ENCODE assay signal across 21 cellular contexts in genomic region chr5:132223861-132224260, GRCh38. TPM values are rescaled to one million over a fixed set of nuclear protein-coding genes. Genes with fewer than 3 reads are reported as not detected.
DNase-seq lines count a peak whose midpoint lies in the region; ATAC-seq and TF ChIP-seq lines count a peak whose summit lies in the region.
"Had no signal": no experiment of that assay in that cellular context is flagged by ENCODE, and none has a peak within 500 bp of the region (broad histone marks: within the 10 kb centered on the region; RNA-seq: fewer than 3 reads in every experiment).

No MANE protein-coding gene starts in this region.

- in situ Hi-C loops in mammary epithelial cell (cut with MboI; ENCODE audit: low sequenced_read_pairs in 2 of 2) = no loop called here

- H3K9me3 ChIP-seq in mammary epithelial cell (replicated peaks; ENCODE audit: insufficient read depth, low read length) (no peaks in the 10 kb centered on the region), hepatocyte (ENCODE audit: low read depth) (no peaks in the 10 kb centered on the region), uterus (no peaks in the 10 kb centered on the region), MM.1S (replicated peaks; ENCODE audit: insufficient read depth, low read length) (no peaks in the 10 kb centered on the region)
- H3K9me3 ChIP-seq: SJSA1 had no signal

- H3K9ac ChIP-seq in mammary epithelial cell (ENCODE audit: insufficient read depth, low read length) = no peak overlapping the region
- H3K9ac ChIP-seq in rectal smooth muscle tissue (ENCODE audit: low read length) = no peak overlapping the region
- no peak overlapping the region for H3K9ac ChIP-seq in MM.1S (ENCODE audit: low read length)

- H3K36me3 Mint-ChIP-seq in MCF 10A (ENCODE audit: insufficient read depth, unreplicated experiment) = no peaks in the 10 kb centered on the region

- H3K36me3 ChIP-seq in mammary epithelial cell (ENCODE audit: insufficient read depth, low read length) = peaks cover 3% of the 10 kb centered on the region
- no peaks in the 10 kb centered on the region for H3K36me3 ChIP-seq in hepatocyte (replicated peaks; ENCODE audit: insufficient read depth, low read depth)
- H3K36me3 ChIP-seq in rectal smooth muscle tissue (ENCODE audit: control insufficient read depth, insufficient read depth, low read length) = no peaks in the 10 kb centered on the region
- no peaks in the 10 kb centered on the region for H3K36me3 ChIP-seq in uterus
- H3K36me3 ChIP-seq in MM.1S (replicated peaks; ENCODE audit: insufficient read depth, low read length) = no peaks in the 10 kb centered on the region

- TF ChIP-seq CTCF in MCF 10A (IDR thresholded peaks at IDR 0.05; ENCODE audit: unreplicated experiment) (no peak), mammary epithelial cell (conservative IDR thresholded peaks at IDR 0.05 in 1 of 2, IDR thresholded peaks at IDR 0.05 in 1 of 2; ENCODE audit: extremely low read depth in 1 of 2, insufficient read depth in 1 of 2, low read depth in 1 of 2, low read length in 2 of 2) (no peak), hepatocyte (IDR thresholded peaks at IDR 0.05; ENCODE audit: poor library complexity) (no peak), uterus (IDR thresholded peaks at IDR 0.05) (no peak), MM.1S (IDR thresholded peaks at IDR 0.05; ENCODE audit: low read length) (no peak)

- CTCF ChIA-PET in MCF 10A (lab: Yijun Ruan, JAX) = interaction anchor here (0.6 to 10.4 kb wide), 13 partner anchors 8 to 618 kb away, joined by 3 to 130 read pairs (median 4); no protein-coding TSS in a partner anchor
- CTCF ChIA-PET in mammary epithelial cell (lab: Charles Lee; ENCODE audit: low non-redundant PET) = no interaction called here

- H3K4me2 ChIP-seq in mammary epithelial cell (ENCODE audit: insufficient read depth, low read depth, low read length) (no peak overlapping the region), hepatocyte (peak overlapping the region; percentile 90), MM.1S (ENCODE audit: low read depth, low read length) (no peak overlapping the region)

- peaks cover 47% of the 10 kb centered on the region for H3K4me1 Mint-ChIP-seq in MCF 10A (ENCODE audit: insufficient read depth, unreplicated experiment)

- H3K4me3 Mint-ChIP-seq in MCF 10A (ENCODE audit: unreplicated experiment) = no peak overlapping the region
- H3K4me3 Mint-ChIP-seq: neural crest cell; T-helper 2 cell treated with Interferon-gamma antibody and Interleukin-4, amounts not matched to agents 5 μg/mL and 100 μg/mL, for 36 hours had no signal

- H3F3A ChIP-seq in MM.1S (ENCODE audit: insufficient read depth, low read length) = no peaks in the 10 kb centered on the region

- H4K20me1 ChIP-seq in mammary epithelial cell (ENCODE audit: insufficient read depth, low read length) (no peaks in the 10 kb centered on the region), hepatocyte (ENCODE audit: insufficient read depth, poor library complexity, severe bottlenecking) (no peaks in the 10 kb centered on the region), MM.1S (ENCODE audit: insufficient read depth, low read length) (no peaks in the 10 kb centered on the region)

- no peak for DNase-seq in MCF 10A (ENCODE audit: unreplicated experiment)
- DNase-seq in mammary epithelial cell = no peak
- no peak for DNase-seq in hepatocyte (ENCODE audit: low spot score)
- DNase-seq in uterus = peak in 1 of 2 donors; percentile 9
- no peak for DNase-seq in MM.1S
- no peak for DNase-seq in medulla oblongata (ENCODE audit: extremely low spot score)
- DNase-seq: 8988T, activated gamma-delta T cell treated with Interleukin-2 at 50 U/mL for 16 hours, anterior cingulate cortex, GDM1, NCI-H1092 treated with DMSO at 0.1 percent for 48 hours, NCI-H526 treated with DMSO at 0.1 percent for 48 hours, OCI-M1 had no signal

- intact Hi-C loops in MCF 10A (cut with micrococcal nuclease) = loop anchor here (1.0 to 2.0 kb wide), 2 partner anchors 9 to 33 kb away; no protein-coding TSS in a partner anchor
- intact Hi-C loops in mammary epithelial cell (cut with micrococcal nuclease) = loop anchor here (2.0 kb wide), 2 partner anchors 41 to 71 kb away; partner anchors contain the start of gene SLC22A4
- intact Hi-C loops in uterus (cut with DNase I; ENCODE audit: low total_unique reads) = loop anchor here (10.0 kb wide), 1 partner anchor 1059 kb away; the partner anchor contains the start of gene HINT1

- H3K27me3 ChIP-seq in mammary epithelial cell (ENCODE audit: insufficient read depth, low read length) (no peaks in the 10 kb centered on the region), hepatocyte (no peaks in the 10 kb centered on the region), rectal smooth muscle tissue (ENCODE audit: control insufficient read depth, insufficient read depth, low read length) (no peaks in the 10 kb centered on the region), uterus (no peaks in the 10 kb centered on the region), MM.1S (replicated peaks; ENCODE audit: insufficient read depth, low read length) (no peaks in the 10 kb centered on the region)
- H3K27me3 ChIP-seq: SJSA1 had no signal

- H3K27me3 Mint-ChIP-seq in MCF 10A (ENCODE audit: insufficient read depth, unreplicated experiment) = no peaks in the 10 kb centered on the region

- dilution Hi-C loops in mammary epithelial cell (cut with HindIII; ENCODE audit: low sequenced_read_pairs) = no loop called here

- peak overlapping the region; percentile 60 for H3K27ac Mint-ChIP-seq in MCF 10A (ENCODE audit: low read depth, unreplicated experiment)
- H3K27ac Mint-ChIP-seq: T-helper 2 cell treated with Interferon-gamma antibody and Interleukin-4, amounts not matched to agents 5 μg/mL and 100 μg/mL, for 36 hours had no signal

- H2AFZ ChIP-seq in mammary epithelial cell (ENCODE audit: low read depth, low read length) = no peak overlapping the region
- no peak overlapping the region for H2AFZ ChIP-seq in hepatocyte
- H2AFZ ChIP-seq in MM.1S (ENCODE audit: low read length) = no peak overlapping the region

- POLR2A ChIA-PET in MCF 10A (lab: Yijun Ruan, JAX) = interaction anchor here (0.8 to 5.3 kb wide), 6 partner anchors 8 to 140 kb away, joined by 3 to 97 read pairs (median 8); partner anchors contain the start of gene SLC22A4

- H3K4me1 ChIP-seq in mammary epithelial cell (ENCODE audit: insufficient read depth, low read length) = peaks cover 69% of the 10 kb centered on the region
- peaks cover 26% of the 10 kb centered on the region for H3K4me1 ChIP-seq in hepatocyte (ENCODE audit: insufficient read depth)
- peaks cover 49% of the 10 kb centered on the region for H3K4me1 ChIP-seq in rectal smooth muscle tissue (ENCODE audit: control insufficient read depth, insufficient read depth, low read length)
- peaks cover 21 to 33% of the 10 kb centered on the region in 2 donors for H3K4me1 ChIP-seq in uterus
- H3K4me1 ChIP-seq in MM.1S (ENCODE audit: low read length) = no peaks in the 10 kb centered on the region

- BruUV-seq in MCF 10A (replicated peaks; lab: Mats Ljungman, UMichigan) (no TSS peak), mammary epithelial cell (replicated peaks; lab: Mats Ljungman, UMichigan) (no TSS peak)

- H3K79me2 ChIP-seq in mammary epithelial cell (ENCODE audit: insufficient read depth, low read length) (peaks cover 77% of the 10 kb centered on the region), hepatocyte (peaks cover 48% of the 10 kb centered on the region), MM.1S (ENCODE audit: low read length) (no peaks in the 10 kb centered on the region)

- ATAC-seq in esophagus mucosa = no peak
- ATAC-seq: activated CD4-positive, CD25-positive, alpha-beta regulatory T cell treated with anti-CD3 and anti-CD28 coated beads, Interleukin-2, amount 50 U/mL, for 24 hours; K562 had no signal

- H3K9me3 Mint-ChIP-seq in MCF 10A (ENCODE audit: unreplicated experiment) = no peaks in the 10 kb centered on the region
- H3K9me3 Mint-ChIP-seq: neural crest cell; T-helper 2 cell treated with Interferon-gamma antibody and Interleukin-4, amounts not matched to agents 5 μg/mL and 100 μg/mL, for 36 hours had no signal

- H3K27ac ChIP-seq in mammary epithelial cell (ENCODE audit: insufficient read depth, low read depth, low read length) (no peak overlapping the region), hepatocyte (peak overlapping the region; percentile 84), rectal smooth muscle tissue (ENCODE audit: low read depth, low read length) (peak overlapping the region; percentile 89), uterus (peak overlapping the region; percentile 82 to 92), MM.1S (ENCODE audit: low read length) (no peak overlapping the region)
- H3K27ac ChIP-seq: HL-60, SJSA1 had no signal

- no peaks in the 10 kb centered on the region for H3K9me2 ChIP-seq in hepatocyte (replicated peaks; ENCODE audit: insufficient read depth)
- H3K9me2 ChIP-seq in MM.1S (replicated peaks; ENCODE audit: insufficient read depth, low read length) = no peaks in the 10 kb centered on the region

- no peak overlapping the region for H3K4me3 ChIP-seq in mammary epithelial cell (replicated peaks in 1 of 3; ENCODE audit: insufficient read depth in 1 of 3, low read depth in 2 of 3, low read length in 3 of 3)
- no peak overlapping the region for H3K4me3 ChIP-seq in hepatocyte
- H3K4me3 ChIP-seq in rectal smooth muscle tissue (ENCODE audit: low read length) = no peak overlapping the region
- no peak overlapping the region for H3K4me3 ChIP-seq in uterus
- H3K4me3 ChIP-seq in MM.1S (ENCODE audit: low read length) = no peak overlapping the region
- H3K4me3 ChIP-seq: K562, SJSA1 had no signal

- 100% methylated on average over 2 of the region's 2 CpGs for WGBS in mammary epithelial cell (ENCODE audit: low coverage, missing lambda C conversion rate)
- 97% methylated on average over 2 of the region's 2 CpGs for WGBS in hepatocyte (ENCODE audit: low lambda C conversion rate, missing lambda C conversion rate)

- no peak for TF ChIP-seq POLR2A in uterus (IDR thresholded peaks at IDR 0.05)

RNA-seq across cellular contexts. Expression of gene P4HA2, which starts 3.8 kb away (rescaled TPM):
- total RNA-seq in MCF 10A (2022) (53.1 and 91.1 TPM in 2 replicates), mammary epithelial cell (100 to 1,000 TPM; 103 to 142 TPM), hepatocyte (139 and 140 TPM in 2 replicates), uterus (100 to 1,000 TPM in 1 of 4 donors, 10 to 100 TPM in 3; 19.4 to 112 (median 85.2) TPM), esophagus mucosa (19.0 TPM)
- polyA plus RNA-seq in mammary epithelial cell (134 TPM), hepatocyte (217 and 246 TPM in 2 replicates)
- 255 TPM for polyA minus RNA-seq in mammary epithelial cell

RNA-seq across cellular contexts. Expression of gene PDLIM4, which starts 33.6 kb away (rescaled TPM):
- total RNA-seq in MCF 10A (2022) (91.4 and 101 TPM in 2 replicates), mammary epithelial cell (100 to 1,000 TPM; 101 to 217 TPM), hepatocyte (7.3 and 16.4 TPM in 2 replicates), uterus (100 to 1,000 TPM in 1 of 4 donors, 10 to 100 TPM in 3; 14.1 to 148 (median 45.3) TPM), esophagus mucosa (26.9 TPM)
- polyA plus RNA-seq in mammary epithelial cell (120 TPM), hepatocyte (102 and 125 TPM in 2 replicates)
- 48.5 TPM for polyA minus RNA-seq in mammary epithelial cell

Comparison
In these comparisons a context has a peak if more than half of its experiments do, and no peak if none do; other contexts are left out.
1. H3K27ac ChIP-seq: peak in hepatocyte (single experiment), rectal smooth muscle tissue (single experiment) and uterus (2 of 2); none in mammary epithelial cell (single experiment) and MM.1S (single experiment).